In the genomic region with DNA sequence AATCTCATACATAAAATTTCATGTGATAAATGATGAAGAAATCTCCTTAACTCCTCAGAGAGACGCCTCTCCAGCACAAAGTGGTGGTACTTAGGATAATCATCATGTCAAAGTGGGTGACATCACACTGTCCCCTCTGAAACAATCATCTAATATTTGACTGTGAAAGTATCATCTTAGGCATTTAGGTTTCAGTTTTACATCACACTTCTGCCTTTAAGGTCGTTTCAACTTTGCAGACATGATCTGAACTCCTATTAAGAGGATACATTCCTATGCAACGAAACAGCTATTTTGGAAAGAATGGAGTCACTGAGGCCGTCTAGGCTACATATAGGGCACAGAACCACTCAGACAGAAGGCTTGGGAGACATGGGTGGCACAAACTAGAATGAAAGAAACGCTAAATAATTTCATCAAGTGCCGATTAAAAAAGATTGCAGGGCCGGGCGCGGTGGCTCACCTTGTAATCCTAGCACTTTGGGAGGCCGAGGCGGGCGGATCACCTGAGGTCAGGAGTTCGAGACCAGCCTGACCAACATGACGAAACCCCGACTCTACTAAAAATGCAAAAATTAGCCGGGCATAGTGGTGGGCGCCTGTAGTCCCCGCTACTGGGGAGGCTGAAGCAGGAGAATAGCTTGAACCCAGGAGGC, we compare ENCODE assay signal across 8 cellular contexts. TPM values are rescaled to one million over a fixed set of nuclear protein-coding genes. Genes with fewer than 3 reads are reported as not detected.
DNase-seq lines count a peak whose midpoint lies in the region; ATAC-seq, FAIRE-seq and TF ChIP-seq lines count a peak whose summit lies in the region.

No MANE protein-coding gene starts in this region.

- intact Hi-C loops in PC-9 (cut with micrococcal nuclease; ENCODE audit: unreplicated experiment), result loop anchor here (2.0 to 10.0 kb wide), 2 partner anchors 66 to 136 kb away; no protein-coding TSS in a partner anchor
- intact Hi-C loops in uterus (cut with DNase I; ENCODE audit: low total_unique reads), result no loop called here

- CTCF ChIA-PET in PC-9 (lab: Charles Lee), result no interaction called here

- POLR2A ChIA-PET in PC-9 (lab: Charles Lee; ENCODE audit: unreplicated experiment), result interaction anchor here (0.6 kb wide), 2 partner anchors 65 to 437 kb away, joined by 3 to 6 read pairs; no protein-coding TSS in a partner anchor

- peaks cover 3% of the 10 kb centered on the region for H3K79me1 ChIP-seq in H9 (ENCODE audit: insufficient read depth, low read depth, low read length, poor library complexity, severe bottlenecking)

- H3K27me3 Mint-ChIP-seq in H9 (ENCODE audit: low read depth), result peaks cover 12% of the 10 kb centered on the region

- no peaks in the 10 kb centered on the region for H3K9me3 Mint-ChIP-seq in H9

- no peak overlapping the region for H3K18ac ChIP-seq in H9 (ENCODE audit: insufficient read length, low read depth, low read length)

- peak overlapping the region in 1 of 3 experiments; percentile 35; a peak in 1 of 7 replicates for H3K27ac Mint-ChIP-seq in H9

- no peak for DNase-seq in H9
- DNase-seq in PC-9, result peak in 1 of 2 experiments; percentile 69
- no peak for DNase-seq in fibroblast of pulmonary artery (ENCODE audit: low read depth)
- DNase-seq in uterus, result no peak
- no peak for DNase-seq in AML-193 (lab: John Stamatoyannopoulos, UW)
- no peak for DNase-seq in HTR-8/SVneo (ENCODE audit: insufficient read length, low spot score)
- no peak for DNase-seq in GDM1 (lab: John Stamatoyannopoulos, UW)

- no peak overlapping the region for H3K23ac ChIP-seq in H9 (ENCODE audit: insufficient read length, low read depth, low read length)

- H3K4me2 ChIP-seq in H9 (ENCODE audit: insufficient read depth, insufficient read length, low read length), result peak overlapping the region; percentile 66
- H3K4me2 ChIP-seq in PC-9, result peak overlapping the region; percentile 90

- no peak overlapping the region for H3K9ac ChIP-seq in H9 (ENCODE audit: extremely low read depth, insufficient read length, low read length)

- peak; percentile 58 for ATAC-seq in GM18517 (IDR thresholded peaks at IDR 0.05; ENCODE audit: unreplicated experiment)

- H3K27me3 ChIP-seq in H9 (ENCODE audit: insufficient read depth, low read length), result no peaks in the 10 kb centered on the region; the same call in 1 of the 2 replicates
- H3K27me3 ChIP-seq in PC-9 (ENCODE audit: insufficient read depth, low read depth), result no peaks in the 10 kb centered on the region
- H3K27me3 ChIP-seq in uterus, result no peaks in the 10 kb centered on the region

- no peak overlapping the region for H3K14ac ChIP-seq in H9 (ENCODE audit: insufficient read depth, low read length)

- no peak overlapping the region for H2BK5ac ChIP-seq in H9 (ENCODE audit: insufficient read length, low read length)

- H3T11ph ChIP-seq in H9 (ENCODE audit: low read length), result no peak overlapping the region

- no peak for FAIRE-seq in HTR-8/SVneo (lab: Jason Lieb, UNC)

- no peak overlapping the region for H4K5ac ChIP-seq in H9 (ENCODE audit: insufficient read length, low read depth, low read length)

- H4K91ac ChIP-seq in H9 (ENCODE audit: insufficient read length, low read depth, low read length), result no peak overlapping the region

- no peak overlapping the region for H2AK5ac ChIP-seq in H9 (ENCODE audit: insufficient read length, low read length)

- no peaks in the 10 kb centered on the region for H4K20me1 ChIP-seq in H9 (ENCODE audit: control insufficient read depth, insufficient read depth, insufficient read length)
- 0 out of 2 replicates have a peak, but pooled peaks cover 12% of the 10 kb centered on the region for H4K20me1 ChIP-seq in PC-9 (ENCODE audit: insufficient read depth)

- H3F3A ChIP-seq in PC-9 (ENCODE audit: insufficient read depth, low read depth), result peaks cover 28% of the 10 kb centered on the region

- H3K4me1 Mint-ChIP-seq in H9, result peaks cover 67 to 70% of the 10 kb centered on the region in 2 experiments

- H3K4me3 Mint-ChIP-seq in H9, result peak overlapping the region; percentile 67 to 94

- H3K4me3 ChIP-seq in PC-9, result peak overlapping the region; percentile 91; the same call in 1 of the 2 replicates
- H3K4me3 ChIP-seq in fibroblast of pulmonary artery (replicated peaks; ENCODE audit: low read depth, low read length), result peak overlapping the region; percentile 70
- no peak overlapping the region for H3K4me3 ChIP-seq in uterus

- TF ChIP-seq CTCF in H9 (conservative IDR thresholded peaks at IDR 0.05) (no peak), PC-9 (conservative IDR thresholded peaks at IDR 0.05) (no peak), fibroblast of pulmonary artery (IDR thresholded peaks at IDR 0.05; ENCODE audit: low read length, missing control alignments) (no peak), uterus (IDR thresholded peaks at IDR 0.05) (no peak)

- no peak for TF ChIP-seq POLR2A in uterus (IDR thresholded peaks at IDR 0.05)

- peaks cover 13% of the 10 kb centered on the region; the same call in 1 of the 2 replicates for H3K79me2 ChIP-seq in H9 (ENCODE audit: insufficient read depth, low read length)
- peaks cover 72% of the 10 kb centered on the region for H3K79me2 ChIP-seq in PC-9 (ENCODE audit: low read depth)

- no peak overlapping the region for H3K56ac ChIP-seq in H9 (ENCODE audit: insufficient read length, low read depth, low read length)

- peaks cover 5% of the 10 kb centered on the region for H3K23me2 ChIP-seq in H9 (ENCODE audit: insufficient read length, low read depth, low read length, poor library complexity, severe bottlenecking)

- no peak overlapping the region for H2BK120ac ChIP-seq in H9 (ENCODE audit: low read depth, low read length, poor library complexity, severe bottlenecking)

- H3K4ac ChIP-seq in H9 (ENCODE audit: low read depth, low read length), result no peak overlapping the region

- TSS peak; percentile 31 for BruUV-seq in PC-9 (replicated peaks; lab: Mats Ljungman, UMichigan)

- no CpG with 5 or more reads among the region's 18 CpGs for WGBS in H9 (ENCODE audit: extremely low coverage, insufficient read length, low lambda C conversion rate)

- H3K27ac ChIP-seq in H9 (ENCODE audit: insufficient read length, low read depth, low read length) (no peak overlapping the region), PC-9 (peak overlapping the region; percentile 80), uterus (peak overlapping the region; percentile 83 to 97)

- H2BK12ac ChIP-seq in H9 (ENCODE audit: insufficient read length, low read depth, low read length), result no peak overlapping the region

- no peak overlapping the region for H2AFZ ChIP-seq in H9 (ENCODE audit: low read length)
- no peak overlapping the region for H2AFZ ChIP-seq in PC-9

- H3K4me1 ChIP-seq in H9 (ENCODE audit: insufficient read depth, low read length) (peaks cover 13% of the 10 kb centered on the region; the same call in 1 of the 2 replicates), PC-9 (replicated peaks; ENCODE audit: insufficient read depth) (peaks cover 69% of the 10 kb centered on the region), uterus (peaks cover 0 to 6% of the 10 kb centered on the region in 2 donors)

- H2BK15ac ChIP-seq in H9 (ENCODE audit: low read depth, low read length), result no peak overlapping the region

- H3K36me3 Mint-ChIP-seq in H9 (ENCODE audit: insufficient read depth in 1 of 3, low read depth in 3 of 3), result peaks cover 0 to 2% (median 0%) of the 10 kb centered on the region in 3 experiments; a peak in 1 of 7 replicates

- H3K9me3 ChIP-seq in H9 (ENCODE audit: control insufficient read depth, low read depth, low read length), result no peaks in the 10 kb centered on the region
- H3K9me3 ChIP-seq in PC-9 (ENCODE audit: insufficient read depth, low read depth), result no peaks in the 10 kb centered on the region
- no peaks in the 10 kb centered on the region for H3K9me3 ChIP-seq in uterus

- no peak overlapping the region for H2BK20ac ChIP-seq in H9 (ENCODE audit: low read depth, low read length, poor library complexity, severe bottlenecking)

- no peaks in the 10 kb centered on the region for H3K9me2 ChIP-seq in PC-9 (ENCODE audit: insufficient read depth)

- no peak overlapping the region for H4K8ac ChIP-seq in H9 (replicated peaks; ENCODE audit: insufficient read length, low read depth, low read length)

- H3K36me3 ChIP-seq in PC-9 (ENCODE audit: low read depth) (peaks cover 14% of the 10 kb centered on the region), uterus (no peaks in the 10 kb centered on the region)

RNA-seq across cellular contexts. Expression of a gene that starts 2.0 kb away (rescaled TPM):
- total RNA-seq in H9 (2021), result 55.7 and 56.8 TPM in 2 replicates
- total RNA-seq in PC-9 (2021), result 200 and 207 TPM in 2 replicates
- total RNA-seq in uterus, result 10 to 100 TPM; 22.1 to 58.9 (median 39.8) TPM

Comparison
In these comparisons a context has a peak if more than half of its experiments do, and no peak if none do; other contexts are left out.
1. H3K4me3 ChIP-seq: peak in PC-9 (single experiment) and fibroblast of pulmonary artery (single experiment); none in uterus (0 of 2).